In genomic region chr9:72871685-72872084, GRCh38 we compare ENCODE assay signal across 9 cellular contexts.
A peak's percentile ranks its signal among the peaks of the same experiment; 100 is the strongest.
DNase-seq lines count a peak whose midpoint lies in the region; ATAC-seq and TF ChIP-seq lines count a peak whose summit lies in the region.
"Had no signal": no experiment of that assay in that cellular context is flagged by ENCODE, and none has a peak within 500 bp of the region (broad histone marks: within the 10 kb centered on the region; RNA-seq: fewer than 3 reads in every experiment).

No MANE protein-coding gene starts in this region.

- H3K27me3 Mint-ChIP-seq in activated naive CD8-positive, alpha-beta T cell treated with anti-CD3 and anti-CD28 coated beads, Interleukin-2, amount 50 U/mL, for 24 hours, result peaks cover 8% of the 10 kb centered on the region

- H3K27ac ChIP-seq in body of pancreas (no peak overlapping the region), right lobe of liver (no peak overlapping the region)

- H3K27ac Mint-ChIP-seq in activated naive CD8-positive, alpha-beta T cell treated with anti-CD3 and anti-CD28 coated beads, Interleukin-2, amount 50 U/mL, for 24 hours, result no peak overlapping the region

- no peaks in the 10 kb centered on the region for H3K27me3 ChIP-seq in body of pancreas
- H3K27me3 ChIP-seq in right lobe of liver, result no peaks in the 10 kb centered on the region

- WGBS in body of pancreas, 2 donors, result 38 to 49% methylated on average over 3 of the region's 3 CpGs
- WGBS in right lobe of liver (ENCODE audit: insufficient coverage, low coverage, low lambda C conversion rate, missing lambda C conversion rate), result 39% methylated on average over 3 of the region's 3 CpGs

- H3K4me1 Mint-ChIP-seq in activated naive CD8-positive, alpha-beta T cell treated with anti-CD3 and anti-CD28 coated beads, Interleukin-2, amount 50 U/mL, for 24 hours, result no peaks in the 10 kb centered on the region

- H3K4me3 Mint-ChIP-seq in activated naive CD8-positive, alpha-beta T cell treated with anti-CD3 and anti-CD28 coated beads, Interleukin-2, amount 50 U/mL, for 24 hours, result no peak overlapping the region

- TF ChIP-seq CTCF in body of pancreas (IDR thresholded peaks at IDR 0.05) (peak; percentile 15 to 75 (median 63)), right lobe of liver (IDR thresholded peaks at IDR 0.05) (peak; percentile 37 to 66 (median 46))

- DNase-seq in AG08395 (ENCODE audit: low spot score) (peak; percentile 41), HT1080 (ENCODE audit: low read depth) (peak; percentile 26), body of pancreas (no peak), right lobe of liver (no peak)
- DNase-seq in activated naive CD8-positive, alpha-beta T cell treated with anti-CD3 and anti-CD28 coated beads, Interleukin-2, amount 50 U/mL, for 24 hours, result no peak
- no peak for DNase-seq in activated CD8-positive, alpha-beta memory T cell treated with anti-CD3 and anti-CD28 coated beads, Interleukin-2, amount 50 U/mL, for 48 hours
- DNase-seq: KG1 had no signal

- intact Hi-C loops in body of pancreas (cut with DNase I) (loop anchor here (10.0 kb wide), 1 partner anchor 213 kb away; no protein-coding TSS in a partner anchor), right lobe of liver (cut with DNase I) (loop anchor here in 1 of 2 donors (10.0 kb wide), 1 partner anchor 53 kb away; no protein-coding TSS in a partner anchor)

- H3K4me1 ChIP-seq in body of pancreas (peaks cover 3% of the 10 kb centered on the region), right lobe of liver (peaks cover 0 to 3% (median 0%) of the 10 kb centered on the region in 4 donors)

- H3K36me3 Mint-ChIP-seq in activated naive CD8-positive, alpha-beta T cell treated with anti-CD3 and anti-CD28 coated beads, Interleukin-2, amount 50 U/mL, for 24 hours (ENCODE audit: low read depth), result no peaks in the 10 kb centered on the region

- TF ChIP-seq POLR2A in body of pancreas (IDR thresholded peaks at IDR 0.05) (no peak), right lobe of liver (IDR thresholded peaks at IDR 0.05) (no peak)

- no peaks in the 10 kb centered on the region for H3K9me3 ChIP-seq in body of pancreas
- H3K9me3 ChIP-seq in right lobe of liver, result no peaks in the 10 kb centered on the region

- no peaks in the 10 kb centered on the region for H3K9me3 Mint-ChIP-seq in activated naive CD8-positive, alpha-beta T cell treated with anti-CD3 and anti-CD28 coated beads, Interleukin-2, amount 50 U/mL, for 24 hours

- ATAC-seq in body of pancreas (no peak), right lobe of liver (peak in 2 of 4 donors; percentile 45 to 62), GM18873 (IDR thresholded peaks at IDR 0.05; ENCODE audit: low FRiP score, unreplicated experiment) (no peak), HG03139 (IDR thresholded peaks at IDR 0.05; ENCODE audit: unreplicated experiment) (no peak)
- ATAC-seq in activated naive CD8-positive, alpha-beta T cell treated with anti-CD3 and anti-CD28 coated beads, Interleukin-2, amount 50 U/mL, for 24 hours, result no peak

- H3K4me3 ChIP-seq in body of pancreas, result no peak overlapping the region
- no peak overlapping the region for H3K4me3 ChIP-seq in right lobe of liver

- no peaks in the 10 kb centered on the region for H3K36me3 ChIP-seq in body of pancreas (replicated peaks in 1 of 2; ENCODE audit: insufficient read depth in 1 of 2, low read depth in 2 of 2)
- H3K36me3 ChIP-seq in right lobe of liver, result peaks cover 0 to 4% (median 0%) of the 10 kb centered on the region in 4 donors

Comparison
In these comparisons a context has a peak if more than half of its experiments do, and no peak if none do; other contexts are left out.
1. DNase-seq: peak in AG08395 (single experiment) and HT1080 (single experiment); none in body of pancreas (0 of 4), right lobe of liver (0 of 3), activated naive CD8-positive, alpha-beta T cell treated with anti-CD3 and anti-CD28 coated beads, Interleukin-2, amount 50 U/mL, for 24 hours (single experiment) and activated CD8-positive, alpha-beta memory T cell treated with anti-CD3 and anti-CD28 coated beads, Interleukin-2, amount 50 U/mL, for 48 hours (single experiment).